Comparison of ENCODE assay signal across 18 cellular contexts in the genomic region with DNA sequence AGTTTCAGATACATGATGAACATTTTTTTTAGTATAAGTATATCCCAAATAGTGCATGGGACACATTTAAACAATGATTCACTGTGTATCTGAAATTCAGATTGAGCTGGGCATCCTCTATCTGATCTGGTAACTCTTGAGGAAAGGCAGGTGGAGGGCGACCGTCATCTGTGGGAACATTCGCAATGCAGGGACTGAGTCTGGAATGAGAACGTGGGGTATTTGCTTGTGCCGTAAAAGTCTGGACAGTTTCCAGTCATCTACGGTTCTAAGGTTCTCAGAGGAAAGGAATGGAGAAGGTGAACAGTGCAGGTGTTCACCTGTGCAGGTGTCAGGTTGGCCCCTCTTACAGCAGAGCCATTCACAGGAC. TPM values are rescaled to one million over a fixed set of nuclear protein-coding genes. Genes with fewer than 3 reads are reported as not detected.
DNase-seq lines count a peak whose midpoint lies in the region; ATAC-seq and TF ChIP-seq lines count a peak whose summit lies in the region.
"Had no signal": no experiment of that assay in that cellular context is flagged by ENCODE, and none has a peak within 500 bp of the region (broad histone marks: within the 10 kb centered on the region; RNA-seq: fewer than 3 reads in every experiment).

No MANE protein-coding gene starts in this region.

- H2AFZ ChIP-seq in Karpas-422 (ENCODE audit: low read length): no peak overlapping the region

- DNase-seq in Karpas-422: no peak
- no peak for DNase-seq in GDM1 (lab: John Stamatoyannopoulos, UW)
- DNase-seq in activated CD4-positive, alpha-beta T cell treated with anti-CD3 and anti-CD28 coated beads, Interleukin-2, amount 50 U/mL, for 4 hours: no peak
- DNase-seq: ACHN; CD8-positive, alpha-beta T cell; COR-L47; DMS153; DND-41; GOT3; H9 had no signal

- H3K36me3 ChIP-seq in BLaER1 (no peaks in the 10 kb centered on the region), Karpas-422 (ENCODE audit: insufficient read depth, low read length) (peaks cover 8% of the 10 kb centered on the region; the same call in 1 of the 2 replicates), neutrophil (no peaks in the 10 kb centered on the region)

- H3K9me2 ChIP-seq in Karpas-422 (replicated peaks; ENCODE audit: insufficient read depth, low read length): no peaks in the 10 kb centered on the region

- peak overlapping the region; percentile 78 for H3K4me2 ChIP-seq in BLaER1
- H3K4me2 ChIP-seq in Karpas-422 (ENCODE audit: low read depth, low read length, poor library complexity, severe bottlenecking): no peak overlapping the region

- H3K4me3 ChIP-seq in BLaER1: no peak overlapping the region
- H3K4me3 ChIP-seq in Karpas-422 (ENCODE audit: low read length): no peak overlapping the region
- peak overlapping the region in 1 of 2 experiments; percentile 33 for H3K4me3 ChIP-seq in neutrophil (ENCODE audit: low read depth in 1 of 2, low read length in 1 of 2)
- H3K4me3 ChIP-seq: GM12878 had no signal

- H3K27ac ChIP-seq in BLaER1 (no peak overlapping the region), Karpas-422 (ENCODE audit: low read length) (peak overlapping the region; percentile 53; the same call in 1 of the 2 replicates), cingulate gyrus (ENCODE audit: low read depth, low read length) (peak overlapping the region; percentile 54), neutrophil (peak overlapping the region; percentile 79)

- no peak for ATAC-seq in GM21786 (IDR thresholded peaks at IDR 0.05; ENCODE audit: unreplicated experiment)
- no peak for ATAC-seq in HG03139 (IDR thresholded peaks at IDR 0.05; ENCODE audit: unreplicated experiment)
- ATAC-seq: CD8-positive, alpha-beta T cell had no signal

- peaks cover 34% of the 10 kb centered on the region for H3K79me2 ChIP-seq in Karpas-422 (ENCODE audit: low read length)

- H3K27me3 ChIP-seq in BLaER1: no peaks in the 10 kb centered on the region; the same call in 1 of the 2 replicates
- no peaks in the 10 kb centered on the region for H3K27me3 ChIP-seq in Karpas-422 (ENCODE audit: low read length)
- H3K27me3 ChIP-seq in neutrophil: peaks cover 73% of the 10 kb centered on the region

- no peaks in the 10 kb centered on the region; the same call in 1 of the 2 replicates for H4K20me1 ChIP-seq in BLaER1
- no peaks in the 10 kb centered on the region for H4K20me1 ChIP-seq in Karpas-422 (ENCODE audit: insufficient read depth, low read depth, low read length)

- H3K4me1 ChIP-seq in BLaER1 (peaks cover 74% of the 10 kb centered on the region), Karpas-422 (ENCODE audit: low read length) (peaks cover 68% of the 10 kb centered on the region), neutrophil (ENCODE audit: control insufficient read depth in 1 of 2, insufficient read depth in 1 of 2, low read depth in 1 of 2, low read length in 1 of 2) (peaks cover 31 to 40% of the 10 kb centered on the region in 2 experiments)

- no peak for TF ChIP-seq CTCF in neutrophil (IDR thresholded peaks at IDR 0.05)

- H3K9ac ChIP-seq in BLaER1 (no peak overlapping the region), Karpas-422 (ENCODE audit: low read length) (no peak overlapping the region)

- no peaks in the 10 kb centered on the region for H3K9me3 ChIP-seq in BLaER1
- H3K9me3 ChIP-seq in Karpas-422 (ENCODE audit: low read length): no peaks in the 10 kb centered on the region
- H3K9me3 ChIP-seq in neutrophil: no peaks in the 10 kb centered on the region

RNA-seq across cellular contexts. Expression of a gene that starts 22.6 kb away (rescaled TPM):
- not detected in 2 replicates for total RNA-seq in Karpas-422 (2014; rRNA removed; shearing (Covaris generic); ENCODE audit: low replicate concordance)
- total RNA-seq: A172; CD8-positive, alpha-beta T cell; HT1080 had no signal

RNA-seq across cellular contexts. Expression of a gene that starts 58.6 kb away (rescaled TPM):
- 1.2 and 2.5 TPM in 2 replicates for total RNA-seq in Karpas-422 (2014; rRNA removed; shearing (Covaris generic); ENCODE audit: low replicate concordance)
- total RNA-seq: A172; CD8-positive, alpha-beta T cell; H9; HT1080 had no signal
